14 cellular contexts compared by ENCODE assay signal in the genomic region with DNA sequence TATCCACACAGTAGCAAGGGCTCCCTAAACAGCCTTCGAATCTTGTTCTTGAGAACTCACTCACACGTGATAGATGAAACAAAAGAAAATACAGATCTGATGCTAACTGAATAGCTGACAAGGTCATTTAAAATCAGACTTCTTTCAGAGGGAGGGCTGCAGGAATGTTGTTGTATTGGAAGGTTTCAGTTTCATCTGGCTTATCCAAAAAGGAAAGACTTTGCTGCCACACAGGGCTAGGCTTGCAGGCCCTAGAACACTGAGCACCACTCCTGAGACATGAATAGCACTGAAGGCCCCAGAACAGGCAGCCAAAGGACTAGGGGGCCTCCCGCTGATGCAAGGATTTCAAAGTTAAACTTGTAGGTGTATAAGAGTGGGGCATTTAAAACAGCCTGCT. TPM values are rescaled to one million over a fixed set of nuclear protein-coding genes. Genes with fewer than 3 reads are reported as not detected.
DNase-seq lines count a peak whose midpoint lies in the region; ATAC-seq and TF ChIP-seq lines count a peak whose summit lies in the region.
"Had no signal": no experiment of that assay in that cellular context is flagged by ENCODE, and none has a peak within 500 bp of the region (broad histone marks: within the 10 kb centered on the region; RNA-seq: fewer than 3 reads in every experiment).

No MANE protein-coding gene starts in this region.

- H3K9me3 ChIP-seq in ascending aorta (no peaks in the 10 kb centered on the region), transverse colon (no peaks in the 10 kb centered on the region)
- H3K9me3 ChIP-seq: pancreas had no signal

- H3K36me3 Mint-ChIP-seq in mesothelial cell of epicardium = no peaks in the 10 kb centered on the region
- H3K36me3 Mint-ChIP-seq in activated CD4-positive, alpha-beta memory T cell treated with anti-CD3 and anti-CD28 coated beads, Interleukin-2, amount 10 ng/mL, durations not matched to agents 7 days and 5 days (ENCODE audit: low read depth) = peaks cover 24% of the 10 kb centered on the region

- no peak for TF ChIP-seq CTCF in HL-60 (IDR thresholded peaks at IDR 0.05; ENCODE audit: insufficient read depth, low read length)
- no peak for TF ChIP-seq CTCF in ascending aorta (IDR thresholded peaks at IDR 0.05)
- TF ChIP-seq CTCF in mesothelial cell of epicardium (IDR thresholded peaks at IDR 0.05; ENCODE audit: unreplicated experiment) = no peak
- no peak for TF ChIP-seq CTCF in transverse colon (IDR thresholded peaks at IDR 0.05)

- POLR2A ChIA-PET in activated CD4-positive, alpha-beta memory T cell treated with anti-CD3 and anti-CD28 coated beads, Interleukin-2, amount 10 ng/mL, durations not matched to agents 7 days and 5 days (lab: Charles Lee) = interaction anchor here (0.8 kb wide), 1 partner anchor 26 kb away, joined by 4 read pairs; no protein-coding TSS in a partner anchor

- CTCF ChIA-PET in activated CD4-positive, alpha-beta memory T cell treated with anti-CD3 and anti-CD28 coated beads, Interleukin-2, amount 10 ng/mL, durations not matched to agents 7 days and 5 days (lab: Charles Lee) = no interaction called here

- H3K27ac ChIP-seq in HL-60 (replicated peaks) (peak overlapping the region; percentile 15), ascending aorta (peak overlapping the region; percentile 2 to 44), transverse colon (peak overlapping the region; percentile 7 to 62 (median 26))
- H3K27ac ChIP-seq: SK-N-MC had no signal

- no peak for TF ChIP-seq POLR2A in transverse colon (IDR thresholded peaks at IDR 0.05)

- no peak for DNase-seq in HL-60 (ENCODE audit: low read depth in 1 of 2, low spot score in 1 of 2)
- no peak for DNase-seq in ascending aorta (ENCODE audit: low spot score in 2 of 2)
- DNase-seq in mesothelial cell of epicardium (ENCODE audit: low spot score in 2 of 2, unreplicated experiment in 2 of 2) = no peak
- no peak for DNase-seq in transverse colon
- DNase-seq in activated CD4-positive, alpha-beta memory T cell treated with anti-CD3 and anti-CD28 coated beads, Interleukin-2, amount 10 ng/mL, durations not matched to agents 7 days and 5 days = no peak
- DNase-seq in activated CD4-positive, alpha-beta T cell treated with anti-CD3 and anti-CD28 coated beads for 4 hours = no peak
- DNase-seq: CD8-positive, alpha-beta memory T cell; HCEC 1CT; NCI-H2081; pancreas had no signal

- 40 to 67% methylated on average over 1 to 3 of the region's 3 CpGs for WGBS in transverse colon (ENCODE audit: low coverage in 1 of 2), 2 donors

- H3K27me3 ChIP-seq in HL-60 (ENCODE audit: insufficient read depth, poor library complexity, severe bottlenecking) (no peaks in the 10 kb centered on the region), ascending aorta (no peaks in the 10 kb centered on the region), transverse colon (no peaks in the 10 kb centered on the region)
- H3K27me3 ChIP-seq: pancreas had no signal

- no peak overlapping the region for H3K4me3 Mint-ChIP-seq in mesothelial cell of epicardium
- H3K4me3 Mint-ChIP-seq in activated CD4-positive, alpha-beta memory T cell treated with anti-CD3 and anti-CD28 coated beads, Interleukin-2, amount 10 ng/mL, durations not matched to agents 7 days and 5 days = no peak overlapping the region
- H3K4me3 Mint-ChIP-seq: activated naive CD4-positive, alpha-beta T cell treated with anti-CD3 and anti-CD28 coated beads, Interleukin-2, amount 50 U/mL, for 24 hours; CD8-positive, alpha-beta memory T cell had no signal

- peaks cover 3% of the 10 kb centered on the region for H3K9me3 Mint-ChIP-seq in mesothelial cell of epicardium
- H3K9me3 Mint-ChIP-seq in activated CD4-positive, alpha-beta memory T cell treated with anti-CD3 and anti-CD28 coated beads, Interleukin-2, amount 10 ng/mL, durations not matched to agents 7 days and 5 days = peaks cover 13% of the 10 kb centered on the region
- H3K9me3 Mint-ChIP-seq: activated naive CD4-positive, alpha-beta T cell treated with anti-CD3 and anti-CD28 coated beads, Interleukin-2, amount 50 U/mL, for 24 hours; CD8-positive, alpha-beta memory T cell had no signal

- peaks cover 10% of the 10 kb centered on the region for H3K4me1 Mint-ChIP-seq in mesothelial cell of epicardium
- peaks cover 29% of the 10 kb centered on the region for H3K4me1 Mint-ChIP-seq in activated CD4-positive, alpha-beta memory T cell treated with anti-CD3 and anti-CD28 coated beads, Interleukin-2, amount 10 ng/mL, durations not matched to agents 7 days and 5 days

- in situ Hi-C loops in transverse colon (cut with MboI; ENCODE audit: low pct_ligation_motif_present in 1 of 4, low pct_unique_long_range_greater_than_20kb in 1 of 4, low sequenced_read_pairs in 3 of 4) = no loop called here

- intact Hi-C loops in ascending aorta (cut with DNase I) = no loop called here
- intact Hi-C loops in transverse colon (cut with DNase I; ENCODE audit: low total_unique reads) = no loop called here

- TF ChIP-seq EP300 in transverse colon (IDR thresholded peaks at IDR 0.05; ENCODE audit: low read depth) = no peak

- H3K4me3 ChIP-seq in HL-60 (replicated peaks; ENCODE audit: insufficient read depth, low read length) (no peak overlapping the region), ascending aorta (no peak overlapping the region), transverse colon (no peak overlapping the region)
- H3K4me3 ChIP-seq: pancreas, SK-N-MC had no signal

- peak overlapping the region; percentile 62 for H3K27ac Mint-ChIP-seq in mesothelial cell of epicardium
- no peak overlapping the region for H3K27ac Mint-ChIP-seq in activated CD4-positive, alpha-beta memory T cell treated with anti-CD3 and anti-CD28 coated beads, Interleukin-2, amount 10 ng/mL, durations not matched to agents 7 days and 5 days
- H3K27ac Mint-ChIP-seq: activated naive CD4-positive, alpha-beta T cell treated with anti-CD3 and anti-CD28 coated beads, Interleukin-2, amount 50 U/mL, for 24 hours had no signal

- H3K36me3 ChIP-seq in ascending aorta (no peaks in the 10 kb centered on the region), transverse colon (no peaks in the 10 kb centered on the region)
- H3K36me3 ChIP-seq: pancreas had no signal

- H3K4me1 ChIP-seq in ascending aorta (no peaks in the 10 kb centered on the region), transverse colon (peaks cover 0 to 13% (median 4%) of the 10 kb centered on the region in 4 donors)
- H3K4me1 ChIP-seq: pancreas had no signal

- ATAC-seq in HG02840 (IDR thresholded peaks at IDR 0.05; ENCODE audit: low FRiP score, unreplicated experiment) = no peak

- no peaks in the 10 kb centered on the region for H3K27me3 Mint-ChIP-seq in mesothelial cell of epicardium (ENCODE audit: low read depth)
- H3K27me3 Mint-ChIP-seq in activated CD4-positive, alpha-beta memory T cell treated with anti-CD3 and anti-CD28 coated beads, Interleukin-2, amount 10 ng/mL, durations not matched to agents 7 days and 5 days = no peaks in the 10 kb centered on the region
- H3K27me3 Mint-ChIP-seq: CD8-positive, alpha-beta memory T cell had no signal

RNA-seq across cellular contexts. Expression of a gene that starts 3.1 kb away (rescaled TPM):
- total RNA-seq in ascending aorta (2.3 TPM), mesothelial cell of epicardium (not detected in 3 replicates), transverse colon (1 to 10 TPM in 2 of 4 donors, under 1 TPM in 1, not detected in 1; 0.82 to 5.2 (median 2.6) TPM)
- under 1 TPM; 0.75 to 0.88 TPM for total RNA-seq in activated CD4-positive, alpha-beta memory T cell treated with anti-CD3 and anti-CD28 coated beads, Interleukin-2, amount 10 ng/mL, durations not matched to agents 7 days and 5 days
- total RNA-seq: G401 had no signal
